Comparison of ENCODE assay signal across 12 cellular contexts in the genomic region with DNA sequence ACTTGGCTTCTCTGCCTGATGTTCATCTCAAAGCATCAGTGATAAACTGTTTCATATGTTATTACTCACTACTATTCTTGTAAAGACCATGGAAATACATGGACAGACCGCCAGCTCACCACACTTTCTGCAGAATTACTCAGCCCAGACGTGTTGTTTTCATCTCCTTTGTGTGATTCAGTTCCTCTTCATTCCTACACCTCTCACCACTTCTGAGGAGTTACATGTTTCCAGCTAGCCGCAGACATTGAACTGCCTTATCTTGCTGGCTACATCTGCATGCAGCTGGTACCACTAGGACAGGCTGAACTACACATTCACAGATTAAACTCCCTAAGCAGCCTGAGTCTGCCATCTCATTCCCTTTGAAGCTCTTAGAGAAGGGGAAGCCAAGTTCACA.
DNase-seq lines count a peak whose midpoint lies in the region; ATAC-seq, FAIRE-seq and TF ChIP-seq lines count a peak whose summit lies in the region.
"Had no signal": no experiment of that assay in that cellular context is flagged by ENCODE, and none has a peak within 500 bp of the region (broad histone marks: within the 10 kb centered on the region; RNA-seq: fewer than 3 reads in every experiment).

No MANE protein-coding gene starts in this region.

- ATAC-seq in GM12878 (no peak), GM21423 (IDR thresholded peaks at IDR 0.05; ENCODE audit: unreplicated experiment) (no peak)

- H3K36me3 ChIP-seq in GM12878 (ENCODE audit: control insufficient read depth in 2 of 2, insufficient read depth in 2 of 2, low read length in 1 of 2), result no peaks in the 10 kb centered on the region
- H3K36me3 ChIP-seq in uterus, result no peaks in the 10 kb centered on the region

- H3K9me3 Mint-ChIP-seq in activated CD4-positive, alpha-beta memory T cell treated with anti-CD3 and anti-CD28 coated beads, Interleukin-2, amount 10 ng/mL, durations not matched to agents 7 days and 5 days, result no peaks in the 10 kb centered on the region

- SMC1A ChIA-PET in GM12878 (lab: Charles Lee; ENCODE audit: uncharacterized antibody, unreplicated experiment), result interaction anchor here (0.8 to 1.6 kb wide), 2 partner anchors 9 to 15 kb away, joined by 3 read pairs; no protein-coding TSS in a partner anchor

- no peaks in the 10 kb centered on the region for H3K79me2 ChIP-seq in GM12878 (ENCODE audit: control insufficient read depth, insufficient read depth, low read length)

- intact Hi-C loops in GM12878 (cut with micrococcal nuclease; ENCODE audit: unreplicated experiment), result no loop called here
- intact Hi-C loops in uterus (cut with DNase I; ENCODE audit: low total_unique reads), result no loop called here

- no peak overlapping the region for H3K4me2 ChIP-seq in GM12878 (ENCODE audit: control insufficient read depth, insufficient read depth)

- CTCF ChIA-PET in activated CD4-positive, alpha-beta memory T cell treated with anti-CD3 and anti-CD28 coated beads, Interleukin-2, amount 10 ng/mL, durations not matched to agents 7 days and 5 days (lab: Charles Lee), result no interaction called here
- CTCF ChIA-PET in GM12878 (lab: Yijun Ruan, JAX), result no interaction called here

- H3K9ac ChIP-seq in GM12878 (ENCODE audit: control insufficient read depth, insufficient read depth, low read length), result no peak overlapping the region

- RAD21 ChIA-PET in GM12878 (lab: Charles Lee; ENCODE audit: unreplicated experiment), result no interaction called here

- H3K27ac ChIP-seq in GM12878 (ENCODE audit: control insufficient read depth, insufficient read depth), result no peak overlapping the region
- no peak overlapping the region for H3K27ac ChIP-seq in uterus

- no peak for TF ChIP-seq RAD21 in GM12878 (IDR thresholded peaks at IDR 0.05; ENCODE audit: insufficient read depth, low read depth, low read length)

- DNase-seq in M059J (ENCODE audit: low read depth) (peak; percentile 2), GM12878 (ENCODE audit: low read depth, low spot score) (no peak), uterus (no peak), CD1c-positive myeloid dendritic cell (ENCODE audit: extremely low spot score) (no peak)
- DNase-seq in activated CD4-positive, alpha-beta memory T cell treated with anti-CD3 and anti-CD28 coated beads, Interleukin-2, amount 10 ng/mL, durations not matched to agents 7 days and 5 days, result peak; percentile 26
- peak; percentile 2 to 44 (median 20) for DNase-seq in stimulated activated CD4-positive, alpha-beta T cell treated with anti-CD3 and anti-CD28 coated beads, TNF-alpha, amount 100 ng/mL, for 48 hours (ENCODE audit: low read depth in 3 of 3)
- DNase-seq: HCEC 1CT, NCI-H2171 treated with DMSO at 0.1 percent for 48 hours, posterior cingulate gyrus had no signal

- no TSS peak for BruUV-seq in GM12878 (replicated peaks; lab: Mats Ljungman, UMichigan)

- no peak overlapping the region for H2AFZ ChIP-seq in GM12878 (ENCODE audit: control insufficient read depth, low read depth, low read length)

- peaks cover 2% of the 10 kb centered on the region for H3K27me3 Mint-ChIP-seq in activated CD4-positive, alpha-beta memory T cell treated with anti-CD3 and anti-CD28 coated beads, Interleukin-2, amount 10 ng/mL, durations not matched to agents 7 days and 5 days
- H3K27me3 Mint-ChIP-seq: CD4-positive, CD25-positive, alpha-beta regulatory T cell had no signal

- no peak overlapping the region for H3K4me3 Mint-ChIP-seq in activated CD4-positive, alpha-beta memory T cell treated with anti-CD3 and anti-CD28 coated beads, Interleukin-2, amount 10 ng/mL, durations not matched to agents 7 days and 5 days
- H3K4me3 Mint-ChIP-seq: CD4-positive, CD25-positive, alpha-beta regulatory T cell had no signal

- no peaks in the 10 kb centered on the region for H3K27me3 ChIP-seq in GM12878 (replicated peaks in 1 of 2; ENCODE audit: control insufficient read depth in 2 of 2, insufficient read depth in 2 of 2, low read length in 1 of 2)
- no peaks in the 10 kb centered on the region for H3K27me3 ChIP-seq in uterus

- POLR2A ChIA-PET in activated CD4-positive, alpha-beta memory T cell treated with anti-CD3 and anti-CD28 coated beads, Interleukin-2, amount 10 ng/mL, durations not matched to agents 7 days and 5 days (lab: Charles Lee), result no interaction called here
- POLR2A ChIA-PET in GM12878 (lab: Charles Lee), result no interaction called here

- H3K4me3 ChIP-seq in GM12878 (no peak overlapping the region), uterus (no peak overlapping the region)

- H3K4me1 ChIP-seq in GM12878 (ENCODE audit: control insufficient read depth, insufficient read depth, low read length), result no peaks in the 10 kb centered on the region
- no peaks in the 10 kb centered on the region for H3K4me1 ChIP-seq in uterus

- in situ Hi-C loops in GM12878 (cut with MboI), result no loop called here

- TF ChIP-seq CTCF in GM12878 (IDR thresholded peaks at IDR 0.05 in 2 of 3, conservative IDR thresholded peaks at IDR 0.05 in 1 of 3; ENCODE audit: control insufficient read depth in 2 of 3, extremely low read depth in 1 of 3, insufficient read depth in 1 of 3, low read depth in 3 of 3, low read length in 3 of 3) (no peak), uterus (IDR thresholded peaks at IDR 0.05) (no peak)

- FAIRE-seq in GM12878 (lab: Jason Lieb, UNC), result no peak
- FAIRE-seq: endometrium had no signal

- peaks cover 17% of the 10 kb centered on the region for H3K4me1 Mint-ChIP-seq in activated CD4-positive, alpha-beta memory T cell treated with anti-CD3 and anti-CD28 coated beads, Interleukin-2, amount 10 ng/mL, durations not matched to agents 7 days and 5 days
- H3K4me1 Mint-ChIP-seq: CD4-positive, CD25-positive, alpha-beta regulatory T cell had no signal

- H4K20me1 ChIP-seq in GM12878 (ENCODE audit: control insufficient read depth, insufficient read depth), result no peaks in the 10 kb centered on the region

- TF ChIP-seq EP300 in GM12878 (IDR thresholded peaks at IDR 0.05; ENCODE audit: borderline replicate concordance in 1 of 2, control insufficient read depth in 1 of 2, low read depth in 2 of 2, low read length in 2 of 2), result no peak

- no peak overlapping the region for H3K27ac Mint-ChIP-seq in activated CD4-positive, alpha-beta memory T cell treated with anti-CD3 and anti-CD28 coated beads, Interleukin-2, amount 10 ng/mL, durations not matched to agents 7 days and 5 days
- H3K27ac Mint-ChIP-seq: CD4-positive, CD25-positive, alpha-beta regulatory T cell had no signal

- H3K9me3 ChIP-seq in GM12878 (replicated peaks; ENCODE audit: control insufficient read depth, insufficient read depth, low read length) (no peaks in the 10 kb centered on the region), uterus (no peaks in the 10 kb centered on the region)

- no peaks in the 10 kb centered on the region for H3K36me3 Mint-ChIP-seq in activated CD4-positive, alpha-beta memory T cell treated with anti-CD3 and anti-CD28 coated beads, Interleukin-2, amount 10 ng/mL, durations not matched to agents 7 days and 5 days (ENCODE audit: low read depth)
- H3K36me3 Mint-ChIP-seq: CD4-positive, CD25-positive, alpha-beta regulatory T cell had no signal

- WGBS in GM12878 (ENCODE audit: insufficient coverage, insufficient replicate concordance, low lambda C conversion rate, missing lambda C conversion rate), result 8% methylated on average over 3 of the region's 3 CpGs

- TF ChIP-seq POLR2A in GM12878 (IDR thresholded peaks at IDR 0.05; ENCODE audit: low read depth, low read length), result no peak
- TF ChIP-seq POLR2A in uterus (IDR thresholded peaks at IDR 0.05), result no peak

TF ChIP-seq in GM12878, 131 proteins besides CTCF, POLR2A, EP300 and RAD21:
- TF ChIP-seq RUNX3 (IDR thresholded peaks at IDR 0.05; ENCODE audit: low read length) (peak; percentile 64), BRCA1 (IDR thresholded peaks at IDR 0.05; ENCODE audit: low read depth, low read length) (no peak), TCF12 (IDR thresholded peaks at IDR 0.05; ENCODE audit: low read depth, low read length) (0 out of 2 replicates have a peak, but pooled peaks have one; percentile 12), NFYA (IDR thresholded peaks at IDR 0.05; ENCODE audit: borderline replicate concordance, low read depth, low read length) (no peak), ETV6 (conservative IDR thresholded peaks at IDR 0.05 in 1 of 2, IDR thresholded peaks at IDR 0.05 in 1 of 2; ENCODE audit: borderline replicate concordance in 1 of 2, low read depth in 1 of 2) (no peak)

Comparison
In these comparisons a context has a peak if more than half of its experiments do, and no peak if none do; other contexts are left out.
1. DNase-seq: peak in M059J (single experiment), activated CD4-positive, alpha-beta memory T cell treated with anti-CD3 and anti-CD28 coated beads, Interleukin-2, amount 10 ng/mL, durations not matched to agents 7 days and 5 days (single experiment) and stimulated activated CD4-positive, alpha-beta T cell treated with anti-CD3 and anti-CD28 coated beads, TNF-alpha, amount 100 ng/mL, for 48 hours (3 of 3); none in GM12878 (single experiment), uterus (0 of 2) and CD1c-positive myeloid dendritic cell (single experiment).